In genomic region chr1:244865028-244865371, GRCh38 we compare ENCODE assay signal across 8 cellular contexts. TPM values are rescaled to one million over a fixed set of nuclear protein-coding genes. Genes with fewer than 3 reads are reported as not detected.
A peak's percentile ranks its signal among the peaks of the same experiment; 100 is the strongest.
DNase-seq lines count a peak whose midpoint lies in the region; ATAC-seq and TF ChIP-seq lines count a peak whose summit lies in the region.

No MANE protein-coding gene starts in this region.

- H3K4me1 Mint-ChIP-seq in naive thymus-derived CD8-positive, alpha-beta T cell, result peaks cover 20 to 52% (median 36%) of the 10 kb centered on the region in 4 donors

- intact Hi-C loops in vagina (cut with DNase I), result loop anchor here (10.0 kb wide), 1 partner anchor 820 kb away; no protein-coding TSS in a partner anchor

- H3K27ac ChIP-seq in WERI-Rb-1, result peak overlapping the region; percentile 99
- H3K27ac ChIP-seq in vagina, result peak overlapping the region; percentile 100

- H3K36me3 Mint-ChIP-seq in naive thymus-derived CD8-positive, alpha-beta T cell, result peaks cover 7 to 25% (median 17%) of the 10 kb centered on the region in 3 donors

- no peaks in the 10 kb centered on the region for H3K27me3 ChIP-seq in WERI-Rb-1 (ENCODE audit: insufficient read depth, low read depth, severe bottlenecking)
- H3K27me3 ChIP-seq in endocrine pancreas (ENCODE audit: control insufficient read depth, insufficient read depth, low read length), result no peaks in the 10 kb centered on the region
- no peaks in the 10 kb centered on the region for H3K27me3 ChIP-seq in vagina

- H3K9ac ChIP-seq in endocrine pancreas (ENCODE audit: control insufficient read depth, insufficient read depth, low read length), result no peak overlapping the region

- in situ Hi-C loops in GM13977 (cut with MboI; ENCODE audit: low pct_unique_long_range_greater_than_20kb, low sequenced_read_pairs, unreplicated experiment), result loop anchor here (25.0 kb wide), 1 partner anchor 172 kb away; no protein-coding TSS in a partner anchor

- H3K9me3 ChIP-seq in WERI-Rb-1 (ENCODE audit: severe bottlenecking) (no peaks in the 10 kb centered on the region), endocrine pancreas (ENCODE audit: control insufficient read depth, low read length) (no peaks in the 10 kb centered on the region), vagina (no peaks in the 10 kb centered on the region)

- H3K36me3 ChIP-seq in WERI-Rb-1 (peaks cover 38% of the 10 kb centered on the region), endocrine pancreas (ENCODE audit: control insufficient read depth, insufficient read depth, low read length) (no peaks in the 10 kb centered on the region), vagina (peaks cover 0 to 10% of the 10 kb centered on the region in 2 donors)

- H3K9me3 Mint-ChIP-seq in naive thymus-derived CD8-positive, alpha-beta T cell, result peaks cover 0 to 3% (median 0%) of the 10 kb centered on the region in 9 donors

- H3K27ac Mint-ChIP-seq in naive thymus-derived CD8-positive, alpha-beta T cell, result peak overlapping the region; percentile 97 to 100 (median 98)

- H3K4me1 ChIP-seq in endocrine pancreas (ENCODE audit: control insufficient read depth, insufficient read depth, low read length), result peaks cover 20% of the 10 kb centered on the region
- H3K4me1 ChIP-seq in vagina, result peaks cover 26% of the 10 kb centered on the region

- H3K4me3 Mint-ChIP-seq in naive thymus-derived CD8-positive, alpha-beta T cell, result peak overlapping the region; percentile 87 to 97 (median 94)

- POLR2A ChIA-PET in naive thymus-derived CD8-positive, alpha-beta T cell (lab: Charles Lee), result interaction anchor here (1.1 to 25.8 kb wide), 10 partner anchors 21 to 212 kb away, joined by 3 to 1109 read pairs (median 14); partner anchors contain the start of genes COX20 and DESI2

- no peak for TF ChIP-seq POLR2A in vagina (IDR thresholded peaks at IDR 0.05)

- peak; percentile 1 for ATAC-seq in HG03378 (IDR thresholded peaks at IDR 0.05; ENCODE audit: unreplicated experiment)
- ATAC-seq in naive thymus-derived CD8-positive, alpha-beta T cell, result no peak

- peaks cover 0 to 2% (median 0%) of the 10 kb centered on the region in 5 donors for H3K27me3 Mint-ChIP-seq in naive thymus-derived CD8-positive, alpha-beta T cell

- DNase-seq in AG10803 (ENCODE audit: low read depth) (no peak), WERI-Rb-1 (peak; percentile 65), vagina (ENCODE audit: extremely low spot score in 2 of 2) (peak in 1 of 2 donors; percentile 88), NAMALWA (ENCODE audit: low spot score) (no peak), GM13977 (ENCODE audit: low spot score) (no peak)
- peak in 2 of 10 donors; percentile 13 to 67 for DNase-seq in naive thymus-derived CD8-positive, alpha-beta T cell

- TF ChIP-seq CTCF in AG10803 (conservative IDR thresholded peaks at IDR 0.05; ENCODE audit: low read length), result no peak
- no peak for TF ChIP-seq CTCF in WERI-Rb-1 (IDR thresholded peaks at IDR 0.05; ENCODE audit: low read depth, low read length)
- no peak for TF ChIP-seq CTCF in vagina (IDR thresholded peaks at IDR 0.05)
- TF ChIP-seq CTCF in GM13977 (IDR thresholded peaks at IDR 0.05; ENCODE audit: extremely low read depth, insufficient read depth, missing control alignments), result no peak

- peak overlapping the region; percentile 68 for H3K4me3 ChIP-seq in AG10803 (ENCODE audit: low read length)
- peak overlapping the region; percentile 99 for H3K4me3 ChIP-seq in WERI-Rb-1 (ENCODE audit: low read depth, low read length)
- peak overlapping the region; percentile 78 for H3K4me3 ChIP-seq in endocrine pancreas (ENCODE audit: control insufficient read depth, insufficient read depth, low read length)
- H3K4me3 ChIP-seq in vagina, result peak overlapping the region; percentile 97 to 100

RNA-seq across cellular contexts. Expression of gene HNRNPU, which starts 0.7 kb away (rescaled TPM):
- total RNA-seq in naive thymus-derived CD8-positive, alpha-beta T cell, result 100 to 1,000 TPM; 395 to 403 TPM
- 100 to 1,000 TPM; 179 to 392 (median 281) TPM for polyA plus RNA-seq in naive thymus-derived CD8-positive, alpha-beta T cell
- total RNA-seq in vagina, result 293 TPM

RNA-seq across cellular contexts. Expression of gene COX20, which starts 29.5 kb away (rescaled TPM):
- total RNA-seq in naive thymus-derived CD8-positive, alpha-beta T cell, result 10 to 100 TPM; 35.8 to 36.8 TPM
- polyA plus RNA-seq in naive thymus-derived CD8-positive, alpha-beta T cell, result 10 to 100 TPM; 31.4 to 52.6 (median 49.3) TPM
- 24.1 TPM for total RNA-seq in vagina
